ENCODE assay signal across 4 cellular contexts in genomic region chr12:33455096-33455495, GRCh38. TPM values are rescaled to one million over a fixed set of nuclear protein-coding genes. Genes with fewer than 3 reads are reported as not detected.
"Had no signal": no experiment of that assay in that cellular context is flagged by ENCODE, and none has a peak within 500 bp of the region (broad histone marks: within the 10 kb centered on the region; RNA-seq: fewer than 3 reads in every experiment).

No MANE protein-coding gene starts in this region.

- DNase-seq: GDM1, GF-D8 had no signal

- H3K4me3 ChIP-seq: GM12878 had no signal

RNA-seq across cellular contexts. Expression of gene SYT10, which starts 15.5 kb away (rescaled TPM):
- total RNA-seq: G401 had no signal
- polyA plus RNA-seq: GM12878 had no signal
